8 cellular contexts compared by ENCODE assay signal in the genomic region with DNA sequence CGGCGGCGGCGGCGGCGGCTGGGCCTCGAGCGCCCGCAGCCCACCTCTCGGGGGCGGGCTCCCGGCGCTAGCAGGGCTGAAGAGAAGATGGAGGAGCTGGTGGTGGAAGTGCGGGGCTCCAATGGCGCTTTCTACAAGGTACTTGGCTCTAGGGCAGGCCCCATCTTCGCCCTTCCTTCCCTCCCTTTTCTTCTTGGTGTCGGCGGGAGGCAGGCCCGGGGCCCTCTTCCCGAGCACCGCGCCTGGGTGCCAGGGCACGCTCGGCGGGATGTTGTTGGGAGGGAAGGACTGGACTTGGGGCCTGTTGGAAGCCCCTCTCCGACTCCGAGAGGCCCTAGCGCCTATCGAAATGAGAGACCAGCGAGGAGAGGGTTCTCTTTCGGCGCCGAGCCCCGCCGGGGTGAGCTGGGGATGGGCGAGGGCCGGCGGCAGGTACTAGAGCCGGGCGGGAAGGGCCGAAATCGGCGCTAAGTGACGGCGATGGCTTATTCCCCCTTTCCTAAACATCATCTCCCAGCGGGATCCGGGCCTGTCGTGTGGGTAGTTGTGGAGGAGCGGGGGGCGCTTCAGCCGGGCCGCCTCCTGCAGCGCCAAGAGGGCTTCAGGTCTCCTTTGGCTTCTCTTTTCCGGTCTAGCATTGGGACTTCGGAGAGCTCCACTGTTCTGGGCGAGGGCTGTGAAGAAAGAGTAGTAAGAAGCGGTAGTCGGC. TPM values are rescaled to one million over a fixed set of nuclear protein-coding genes. Genes with fewer than 3 reads are reported as not detected.
A peak's percentile ranks its signal among the peaks of the same experiment; 100 is the strongest.
DNase-seq lines count a peak whose midpoint lies in the region; ATAC-seq and TF ChIP-seq lines count a peak whose summit lies in the region.

No MANE protein-coding gene starts in this region.

- H3K4me1 Mint-ChIP-seq in activated CD4-positive, alpha-beta memory T cell treated with anti-CD3 and anti-CD28 coated beads for 36 hours (ENCODE audit: low read depth) = peaks cover 37% of the 10 kb centered on the region
- H3K4me1 Mint-ChIP-seq in endodermal cell = peaks cover 23% of the 10 kb centered on the region

- H3K4ac ChIP-seq in mesenchymal stem cell (ENCODE audit: low read depth in 1 of 2, low read length in 2 of 2) = peak overlapping the region in 1 of 2 experiments; percentile 61

- H3K4me3 Mint-ChIP-seq in activated CD4-positive, alpha-beta memory T cell treated with anti-CD3 and anti-CD28 coated beads for 36 hours = peak overlapping the region; percentile 90
- H3K4me3 Mint-ChIP-seq in endodermal cell = peak overlapping the region; percentile 93

- peak overlapping the region; percentile 39 for H3K4me2 ChIP-seq in mesenchymal stem cell (ENCODE audit: low read length, poor library complexity, severe bottlenecking)

- peak; percentile 5 for DNase-seq in activated T-cell treated with anti-CD3 and anti-CD28 coated beads for 1 hour (ENCODE audit: low read depth)
- DNase-seq in activated T-cell treated with anti-CD3 and anti-CD28 coated beads for 4 hours = no peak
- peak; percentile 48 for DNase-seq in NCI-H1105 (lab: John Stamatoyannopoulos, UW)
- peak; percentile 37 for DNase-seq in activated CD4-positive, alpha-beta memory T cell treated with anti-CD3 and anti-CD28 coated beads for 36 hours
- peak; percentile 68 for DNase-seq in endodermal cell
- DNase-seq in mesenchymal stem cell = peak; percentile 60
- peak in 5 of 6 experiments; percentile 28 to 60 (median 51) for DNase-seq in stimulated activated naive CD4-positive, alpha-beta T cell (lab: John Stamatoyannopoulos, UW)

- H3K4me1 ChIP-seq in endodermal cell (ENCODE audit: control insufficient read depth, insufficient read depth, low read length) (no peaks in the 10 kb centered on the region), mesenchymal stem cell (ENCODE audit: control insufficient read depth, insufficient read depth, low read depth, low read length) (peaks cover 1% of the 10 kb centered on the region)

- peak overlapping the region; percentile 39 for H4K91ac ChIP-seq in mesenchymal stem cell (ENCODE audit: low read length)

- H3K36me3 ChIP-seq in endodermal cell (ENCODE audit: control insufficient read depth, insufficient read depth, low read length) = no peaks in the 10 kb centered on the region
- H3K36me3 ChIP-seq in mesenchymal stem cell (ENCODE audit: control insufficient read depth in 1 of 2, insufficient read depth in 2 of 2, low read depth in 1 of 2, low read length in 2 of 2) = no peaks in the 10 kb centered on the region

- H3K14ac ChIP-seq in mesenchymal stem cell (ENCODE audit: low read length in 2 of 2) = peak overlapping the region in 1 of 2 experiments; percentile 93

- H3K27me3 Mint-ChIP-seq in activated CD4-positive, alpha-beta memory T cell treated with anti-CD3 and anti-CD28 coated beads for 36 hours = no peaks in the 10 kb centered on the region
- no peaks in the 10 kb centered on the region for H3K27me3 Mint-ChIP-seq in endodermal cell (ENCODE audit: insufficient read depth)

- H3K27me3 ChIP-seq in endodermal cell (ENCODE audit: control insufficient read depth, insufficient read depth, low read length, poor library complexity, severe bottlenecking) = no peaks in the 10 kb centered on the region
- H3K27me3 ChIP-seq in mesenchymal stem cell (ENCODE audit: control insufficient read depth in 1 of 2, insufficient read depth in 1 of 2, low read length in 2 of 2) = no peaks in the 10 kb centered on the region

- H3K4me3 ChIP-seq in endodermal cell (ENCODE audit: low read length) (peak overlapping the region; percentile 88), mesenchymal stem cell (ENCODE audit: insufficient read depth in 1 of 2, low read depth in 1 of 2, low read length in 2 of 2) (peak overlapping the region; percentile 77 to 82)

- H3K27ac ChIP-seq in endodermal cell (ENCODE audit: low read depth, low read length) = peak overlapping the region; percentile 86
- H3K27ac ChIP-seq in mesenchymal stem cell (ENCODE audit: low read length, poor library complexity, severe bottlenecking) = peak overlapping the region; percentile 76

- no peak overlapping the region for H2BK15ac ChIP-seq in mesenchymal stem cell (ENCODE audit: low read depth, poor library complexity, severe bottlenecking)

- H2BK120ac ChIP-seq in mesenchymal stem cell (ENCODE audit: low read depth, low read length) = peak overlapping the region; percentile 15

- H2AFZ ChIP-seq in mesenchymal stem cell (ENCODE audit: low read depth, low read length) = peak overlapping the region; percentile 27

- H4K8ac ChIP-seq in mesenchymal stem cell (ENCODE audit: low read length) = no peak overlapping the region

- no peak overlapping the region for H2AK5ac ChIP-seq in mesenchymal stem cell (ENCODE audit: low read length, severe bottlenecking)

- CTCF ChIA-PET in activated CD4-positive, alpha-beta memory T cell treated with anti-CD3 and anti-CD28 coated beads for 36 hours (lab: Charles Lee) = no interaction called here

- POLR2A ChIA-PET in activated CD4-positive, alpha-beta memory T cell treated with anti-CD3 and anti-CD28 coated beads for 36 hours (lab: Charles Lee) = no interaction called here

- H3K79me1 ChIP-seq in mesenchymal stem cell (replicated peaks; ENCODE audit: low read length, poor library complexity, severe bottlenecking) = no peaks in the 10 kb centered on the region

- H3K9me3 Mint-ChIP-seq in activated CD4-positive, alpha-beta memory T cell treated with anti-CD3 and anti-CD28 coated beads for 36 hours = no peaks in the 10 kb centered on the region
- H3K9me3 Mint-ChIP-seq in endodermal cell = peaks cover 47% of the 10 kb centered on the region

- peak overlapping the region; percentile 52 to 75 for H3K18ac ChIP-seq in mesenchymal stem cell (ENCODE audit: low read depth in 1 of 2, low read length in 2 of 2)

- no peaks in the 10 kb centered on the region for H3K9me3 ChIP-seq in endodermal cell (ENCODE audit: control insufficient read depth, low read length)
- H3K9me3 ChIP-seq in mesenchymal stem cell (ENCODE audit: control insufficient read depth, low read length) = no peaks in the 10 kb centered on the region

- H3K9ac ChIP-seq in endodermal cell (ENCODE audit: extremely low read depth, low read length, poor library complexity, severe bottlenecking) (peak overlapping the region; percentile 77), mesenchymal stem cell (ENCODE audit: low read length) (peak overlapping the region; percentile 91)

- peak; percentile 27 for ATAC-seq in HG02610 (IDR thresholded peaks at IDR 0.05; ENCODE audit: unreplicated experiment)

- intact Hi-C loops in activated CD4-positive, alpha-beta memory T cell treated with anti-CD3 and anti-CD28 coated beads for 36 hours (cut with micrococcal nuclease) = loop anchor here (10.0 kb wide), 1 partner anchor 1723 kb away; a partner anchor contains a TSS

- peaks cover 2% of the 10 kb centered on the region for H3K36me3 Mint-ChIP-seq in activated CD4-positive, alpha-beta memory T cell treated with anti-CD3 and anti-CD28 coated beads for 36 hours
- no peaks in the 10 kb centered on the region for H3K36me3 Mint-ChIP-seq in endodermal cell (ENCODE audit: low read depth)

- peak overlapping the region; percentile 93 for H3K27ac Mint-ChIP-seq in activated CD4-positive, alpha-beta memory T cell treated with anti-CD3 and anti-CD28 coated beads for 36 hours
- peak overlapping the region; percentile 95 for H3K27ac Mint-ChIP-seq in endodermal cell

- WGBS in endodermal cell (ENCODE audit: insufficient coverage in 1 of 2, insufficient read length in 1 of 2), 2 experiments = 0% methylated on average over 29 of the region's 58 CpGs; no CpG with 5 or more reads in 1 of the 2 experiments
- 0% methylated on average over 24 of the region's 58 CpGs for WGBS in mesenchymal stem cell

- no peak overlapping the region for H3K23ac ChIP-seq in mesenchymal stem cell (ENCODE audit: low read length in 2 of 2)

- H2BK12ac ChIP-seq in mesenchymal stem cell (ENCODE audit: low read length in 2 of 2) = peak overlapping the region in 1 of 2 experiments; percentile 63

- no peak overlapping the region for H2BK5ac ChIP-seq in mesenchymal stem cell (ENCODE audit: low read depth, low read length, poor library complexity, severe bottlenecking)

- no peak for TF ChIP-seq CTCF in endodermal cell (conservative IDR thresholded peaks at IDR 0.05)

RNA-seq across cellular contexts. Expression of a gene that starts 0.5 kb away (rescaled TPM):
- total RNA-seq in activated CD4-positive, alpha-beta memory T cell treated with anti-CD3 and anti-CD28 coated beads for 36 hours = 10 to 100 TPM; 28.0 to 29.0 TPM
- total RNA-seq in endodermal cell = 10 to 100 TPM; 55.4 to 59.1 TPM
- polyA plus RNA-seq in endodermal cell (2013, experiment 1 of 2) = 49.0 TPM
- 43.7 TPM for polyA plus RNA-seq in endodermal cell (2013, experiment 2 of 2)
- 17.5 TPM for polyA plus RNA-seq in mesenchymal stem cell (2013, experiment 1 of 2)
- 17.2 TPM for polyA plus RNA-seq in mesenchymal stem cell (2013, experiment 2 of 2)
